Comparison of ENCODE assay signal across 1 cellular context in the genomic region with DNA sequence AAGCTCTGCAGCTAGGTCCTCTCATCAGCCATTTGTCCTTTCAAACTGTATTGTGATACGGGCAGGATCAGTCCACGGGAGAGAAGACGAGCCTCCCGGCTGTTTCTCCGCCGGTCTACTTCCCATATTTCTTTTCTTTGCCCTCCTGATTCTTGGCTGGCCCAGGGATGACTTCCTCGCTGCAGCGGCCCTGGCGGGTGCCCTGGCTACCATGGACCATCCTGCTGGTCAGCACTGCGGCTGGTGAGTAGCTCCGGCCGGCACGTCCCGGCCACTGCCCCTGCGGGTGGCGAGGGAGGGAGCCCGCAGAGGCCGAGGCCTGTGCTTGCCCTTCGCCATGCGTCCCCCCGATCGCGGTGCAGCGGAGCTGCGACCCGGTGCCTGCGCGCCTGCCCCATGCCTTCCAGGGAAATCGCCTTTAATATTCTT.
TF ChIP-seq lines count a peak whose summit lies in the region.

No MANE protein-coding gene starts in this region.

TF ChIP-seq in GM12878, 131 proteins besides CTCF, POLR2A, EP300 and RAD21:
- TF ChIP-seq, protein P1, sequence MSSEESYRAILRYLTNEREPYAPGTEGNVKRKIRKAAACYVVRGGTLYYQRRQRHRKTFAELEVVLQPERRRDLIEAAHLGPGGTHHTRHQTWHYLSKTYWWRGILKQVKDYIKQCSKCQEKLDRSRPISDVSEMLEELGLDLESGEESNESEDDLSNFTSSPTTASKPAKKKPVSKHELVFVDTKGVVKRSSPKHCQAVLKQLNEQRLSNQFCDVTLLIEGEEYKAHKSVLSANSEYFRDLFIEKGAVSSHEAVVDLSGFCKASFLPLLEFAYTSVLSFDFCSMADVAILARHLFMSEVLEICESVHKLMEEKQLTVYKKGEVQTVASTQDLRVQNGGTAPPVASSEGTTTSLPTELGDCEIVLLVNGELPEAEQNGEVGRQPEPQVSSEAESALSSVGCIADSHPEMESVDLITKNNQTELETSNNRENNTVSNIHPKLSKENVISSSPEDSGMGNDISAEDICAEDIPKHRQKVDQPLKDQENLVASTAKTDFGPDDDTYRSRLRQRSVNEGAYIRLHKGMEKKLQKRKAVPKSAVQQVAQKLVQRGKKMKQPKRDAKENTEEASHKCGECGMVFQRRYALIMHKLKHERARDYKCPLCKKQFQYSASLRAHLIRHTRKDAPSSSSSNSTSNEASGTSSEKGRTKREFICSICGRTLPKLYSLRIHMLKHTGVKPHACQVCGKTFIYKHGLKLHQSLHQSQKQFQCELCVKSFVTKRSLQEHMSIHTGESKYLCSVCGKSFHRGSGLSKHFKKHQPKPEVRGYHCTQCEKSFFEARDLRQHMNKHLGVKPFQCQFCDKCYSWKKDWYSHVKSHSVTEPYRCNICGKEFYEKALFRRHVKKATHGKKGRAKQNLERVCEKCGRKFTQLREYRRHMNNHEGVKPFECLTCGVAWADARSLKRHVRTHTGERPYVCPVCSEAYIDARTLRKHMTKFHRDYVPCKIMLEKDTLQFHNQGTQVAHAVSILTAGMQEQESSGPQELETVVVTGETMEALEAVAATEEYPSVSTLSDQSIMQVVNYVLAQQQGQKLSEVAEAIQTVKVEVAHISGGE (CRISPR knock-in tag; IDR thresholded peaks at IDR 0.05), result no peak
- TF ChIP-seq KLF5 (IDR thresholded peaks at IDR 0.05; ENCODE audit: partially characterized antibody) (no peak), ASH2L (IDR thresholded peaks at IDR 0.05; ENCODE audit: borderline replicate concordance, low read depth) (peak; percentile 79; the same call in 1 of the 2 replicates), ZNF622 (IDR thresholded peaks at IDR 0.05) (no peak), STAT3 (IDR thresholded peaks at IDR 0.05; ENCODE audit: low read depth, low read length) (no peak), BCL11A (IDR thresholded peaks at IDR 0.05; ENCODE audit: low read depth, low read length) (no peak), HDGF (IDR thresholded peaks at IDR 0.05) (0 out of 2 replicates have a peak, but pooled peaks have one; percentile 17), LARP7 (IDR thresholded peaks at IDR 0.05) (peak; percentile 45; the same call in 1 of the 2 replicates), GATAD2B (conservative IDR thresholded peaks at IDR 0.05; ENCODE audit: low read depth) (0 out of 2 replicates have a peak, but pooled peaks have one; percentile 41), RCOR1 (conservative IDR thresholded peaks at IDR 0.05; ENCODE audit: low read depth, low read length) (no peak), RB1 (IDR thresholded peaks at IDR 0.05; ENCODE audit: borderline replicate concordance) (no peak), ZZZ3 (IDR thresholded peaks at IDR 0.05; ENCODE audit: control insufficient read depth, insufficient read length, low read depth) (no peak), ATF7 (IDR thresholded peaks at IDR 0.05; ENCODE audit: low read depth) (no peak), CBFB (IDR thresholded peaks at IDR 0.05; ENCODE audit: low read depth) (no peak), CREB1 (IDR thresholded peaks at IDR 0.05; ENCODE audit: low read depth) (no peak)
- TF ChIP-seq, protein P2, sequence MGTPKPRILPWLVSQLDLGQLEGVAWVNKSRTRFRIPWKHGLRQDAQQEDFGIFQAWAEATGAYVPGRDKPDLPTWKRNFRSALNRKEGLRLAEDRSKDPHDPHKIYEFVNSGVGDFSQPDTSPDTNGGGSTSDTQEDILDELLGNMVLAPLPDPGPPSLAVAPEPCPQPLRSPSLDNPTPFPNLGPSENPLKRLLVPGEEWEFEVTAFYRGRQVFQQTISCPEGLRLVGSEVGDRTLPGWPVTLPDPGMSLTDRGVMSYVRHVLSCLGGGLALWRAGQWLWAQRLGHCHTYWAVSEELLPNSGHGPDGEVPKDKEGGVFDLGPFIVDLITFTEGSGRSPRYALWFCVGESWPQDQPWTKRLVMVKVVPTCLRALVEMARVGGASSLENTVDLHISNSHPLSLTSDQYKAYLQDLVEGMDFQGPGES (IDR thresholded peaks at IDR 0.05), result no peak
- TF ChIP-seq, protein P3, sequence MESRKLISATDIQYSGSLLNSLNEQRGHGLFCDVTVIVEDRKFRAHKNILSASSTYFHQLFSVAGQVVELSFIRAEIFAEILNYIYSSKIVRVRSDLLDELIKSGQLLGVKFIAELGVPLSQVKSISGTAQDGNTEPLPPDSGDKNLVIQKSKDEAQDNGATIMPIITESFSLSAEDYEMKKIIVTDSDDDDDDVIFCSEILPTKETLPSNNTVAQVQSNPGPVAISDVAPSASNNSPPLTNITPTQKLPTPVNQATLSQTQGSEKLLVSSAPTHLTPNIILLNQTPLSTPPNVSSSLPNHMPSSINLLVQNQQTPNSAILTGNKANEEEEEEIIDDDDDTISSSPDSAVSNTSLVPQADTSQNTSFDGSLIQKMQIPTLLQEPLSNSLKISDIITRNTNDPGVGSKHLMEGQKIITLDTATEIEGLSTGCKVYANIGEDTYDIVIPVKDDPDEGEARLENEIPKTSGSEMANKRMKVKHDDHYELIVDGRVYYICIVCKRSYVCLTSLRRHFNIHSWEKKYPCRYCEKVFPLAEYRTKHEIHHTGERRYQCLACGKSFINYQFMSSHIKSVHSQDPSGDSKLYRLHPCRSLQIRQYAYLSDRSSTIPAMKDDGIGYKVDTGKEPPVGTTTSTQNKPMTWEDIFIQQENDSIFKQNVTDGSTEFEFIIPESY (IDR thresholded peaks at IDR 0.05), result no peak
- TF ChIP-seq, protein P4, sequence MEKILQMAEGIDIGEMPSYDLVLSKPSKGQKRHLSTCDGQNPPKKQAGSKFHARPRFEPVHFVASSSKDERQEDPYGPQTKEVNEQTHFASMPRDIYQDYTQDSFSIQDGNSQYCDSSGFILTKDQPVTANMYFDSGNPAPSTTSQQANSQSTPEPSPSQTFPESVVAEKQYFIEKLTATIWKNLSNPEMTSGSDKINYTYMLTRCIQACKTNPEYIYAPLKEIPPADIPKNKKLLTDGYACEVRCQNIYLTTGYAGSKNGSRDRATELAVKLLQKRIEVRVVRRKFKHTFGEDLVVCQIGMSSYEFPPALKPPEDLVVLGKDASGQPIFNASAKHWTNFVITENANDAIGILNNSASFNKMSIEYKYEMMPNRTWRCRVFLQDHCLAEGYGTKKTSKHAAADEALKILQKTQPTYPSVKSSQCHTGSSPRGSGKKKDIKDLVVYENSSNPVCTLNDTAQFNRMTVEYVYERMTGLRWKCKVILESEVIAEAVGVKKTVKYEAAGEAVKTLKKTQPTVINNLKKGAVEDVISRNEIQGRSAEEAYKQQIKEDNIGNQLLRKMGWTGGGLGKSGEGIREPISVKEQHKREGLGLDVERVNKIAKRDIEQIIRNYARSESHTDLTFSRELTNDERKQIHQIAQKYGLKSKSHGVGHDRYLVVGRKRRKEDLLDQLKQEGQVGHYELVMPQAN (conservative IDR thresholded peaks at IDR 0.05), result peak; percentile 63
